ENCODE assay signal across 10 cellular contexts in genomic region chr7:111756687-111757178, GRCh38.
DNase-seq lines count a peak whose midpoint lies in the region; ATAC-seq, FAIRE-seq and TF ChIP-seq lines count a peak whose summit lies in the region.
"Had no signal": no experiment of that assay in that cellular context is flagged by ENCODE, and none has a peak within 500 bp of the region (broad histone marks: within the 10 kb centered on the region; RNA-seq: fewer than 3 reads in every experiment).

No MANE protein-coding gene starts in this region.

- WGBS in HepG2 (ENCODE audit: low lambda C conversion rate), result 98% methylated on average over 11 of the region's 11 CpGs
- WGBS in upper lobe of left lung, 2 donors, result 80 to 82% methylated on average over 11 of the region's 11 CpGs

- CTCF ChIA-PET in HepG2 (lab: Yijun Ruan, JAX; ENCODE audit: low intra/inter-chr PET ratio, low total read pairs), result no interaction called here

- intact Hi-C loops in HepG2 (cut with micrococcal nuclease; ENCODE audit: unreplicated experiment), result no loop called here

- in situ Hi-C loops in HepG2 (cut with HindIII; ENCODE audit: extremely low pct_ligation_motif_present, low pct_unique_long_range_greater_than_20kb), result no loop called here
- in situ Hi-C loops in GM13977 (cut with MboI; ENCODE audit: low pct_unique_long_range_greater_than_20kb, low sequenced_read_pairs, unreplicated experiment), result loop anchor here (25.0 kb wide), 2 partner anchors 656 to 731 kb away; partner anchors contain the start of gene LSMEM1

- no peak for FAIRE-seq in HepG2 (lab: Jason Lieb, UNC)
- FAIRE-seq: A204.1 had no signal

- H3K79me2 ChIP-seq in HepG2 (ENCODE audit: insufficient read depth, low read length), result no peaks in the 10 kb centered on the region

- H3K4me2 ChIP-seq in HepG2 (ENCODE audit: low read depth, low read length), result no peak overlapping the region

- TF ChIP-seq POLR2A in HepG2 (IDR thresholded peaks at IDR 0.05; ENCODE audit: insufficient read depth in 1 of 2, low read depth in 2 of 2, low read length in 2 of 2) (no peak), upper lobe of left lung (IDR thresholded peaks at IDR 0.05) (no peak)

- peak; percentile 13 to 17 for DNase-seq in NOMO-1 (lab: John Stamatoyannopoulos, UW; ENCODE audit: unreplicated experiment in 2 of 2)
- no peak for DNase-seq in NOMO-1 treated with dmso at 0.1 percent for 144 hours (lab: John Stamatoyannopoulos, UW; ENCODE audit: unreplicated experiment)
- no peak for DNase-seq in HepG2 (ENCODE audit: low spot score)
- DNase-seq in upper lobe of left lung, result peak in 1 of 2 donors; percentile 83
- no peak for DNase-seq in GDM1 (lab: John Stamatoyannopoulos, UW)
- no peak for DNase-seq in GM13977 (ENCODE audit: low spot score)

- no peaks in the 10 kb centered on the region for H3K27me3 ChIP-seq in HepG2 (ENCODE audit: control insufficient read depth in 1 of 2, insufficient read depth in 2 of 2, low read length in 2 of 2)
- H3K27me3 ChIP-seq in upper lobe of left lung, result no peaks in the 10 kb centered on the region

- H3K4me1 ChIP-seq in HepG2 (ENCODE audit: insufficient read depth, low read length) (no peaks in the 10 kb centered on the region), upper lobe of left lung (peaks cover 0 to 12% (median 4%) of the 10 kb centered on the region in 4 donors)

- POLR2A ChIA-PET in HepG2 (lab: Yijun Ruan, JAX), result no interaction called here

- no peak overlapping the region for H3K9ac ChIP-seq in HepG2 (ENCODE audit: insufficient read depth, low read depth, low read length)

- H3K27ac ChIP-seq in cingulate gyrus (ENCODE audit: low read depth, low read length) (peak overlapping the region; percentile 91), HepG2 (ENCODE audit: extremely low read length, insufficient read depth, low read length) (no peak overlapping the region), upper lobe of left lung (peak overlapping the region in 3 of 4 donors; percentile 33 to 52 (median 39))
- H3K27ac ChIP-seq: epithelial cell of prostate had no signal

- TF ChIP-seq CTCF in HepG2 (CRISPR knock-in tag; IDR thresholded peaks at IDR 0.05), result no peak
- TF ChIP-seq CTCF in upper lobe of left lung (IDR thresholded peaks at IDR 0.05), result no peak
- TF ChIP-seq CTCF in GM13977 (IDR thresholded peaks at IDR 0.05; ENCODE audit: extremely low read depth, insufficient read depth, missing control alignments), result no peak

- H2AFZ ChIP-seq in HepG2 (ENCODE audit: low read length), result no peak overlapping the region

- ATAC-seq in HepG2, result no peak
- ATAC-seq in upper lobe of left lung (ENCODE audit: low FRiP score in 2 of 2), result peak; percentile 74 to 92
- ATAC-seq in GM18861 (IDR thresholded peaks at IDR 0.05; ENCODE audit: unreplicated experiment), result no peak

- TF ChIP-seq RAD21 in HepG2 (CRISPR knock-in tag; IDR thresholded peaks at IDR 0.05), result no peak

- no peaks in the 10 kb centered on the region for H4K20me1 ChIP-seq in HepG2 (ENCODE audit: insufficient read depth, low read length)

- H3K36me3 ChIP-seq in HepG2 (replicated peaks in 1 of 2; ENCODE audit: control insufficient read depth in 1 of 2, insufficient read depth in 2 of 2, low read length in 2 of 2) (peaks cover 11 to 13% of the 10 kb centered on the region in 2 experiments), upper lobe of left lung (peaks cover 0 to 70% (median 15%) of the 10 kb centered on the region in 4 donors)

- no TSS peak for BruUV-seq in HepG2 (replicated peaks; lab: Mats Ljungman, UMichigan)

- TF ChIP-seq EP300 in HepG2 (IDR thresholded peaks at IDR 0.05; ENCODE audit: low read depth in 2 of 2, low read length in 2 of 2) (no peak), HepG2 (CRISPR knock-in tag; IDR thresholded peaks at IDR 0.05; ENCODE audit: borderline replicate concordance) (no peak), upper lobe of left lung (IDR thresholded peaks at IDR 0.05) (no peak)

- H3K9me3 ChIP-seq in HepG2 (ENCODE audit: low read length) (no peaks in the 10 kb centered on the region), upper lobe of left lung (no peaks in the 10 kb centered on the region)

- no peak overlapping the region for H3K4me3 ChIP-seq in HepG2 (replicated peaks in 1 of 3; ENCODE audit: insufficient read depth in 1 of 3, low read depth in 2 of 3, low read length in 3 of 3)
- H3K4me3 ChIP-seq in upper lobe of left lung, result no peak overlapping the region

TF ChIP-seq in HepG2, 621 proteins besides CTCF, POLR2A, EP300 and RAD21:
- TF ChIP-seq ZBTB33 (CRISPR knock-in tag; IDR thresholded peaks at IDR 0.05), result peak; percentile 90
- TF ChIP-seq TARDBP (CRISPR knock-in tag; IDR thresholded peaks at IDR 0.05), result no peak

Comparison
In these comparisons a context has a peak if more than half of its experiments do, and no peak if none do; other contexts are left out.
1. DNase-seq: peak in NOMO-1 (2 of 2); none in NOMO-1 treated with dmso at 0.1 percent for 144 hours (single experiment), HepG2 (single experiment), GDM1 (single experiment) and GM13977 (single experiment).
2. ATAC-seq: peak in upper lobe of left lung (2 of 2); none in HepG2 (single experiment) and GM18861 (single experiment).